Comparison of ENCODE assay signal across 11 cellular contexts in the genomic region with DNA sequence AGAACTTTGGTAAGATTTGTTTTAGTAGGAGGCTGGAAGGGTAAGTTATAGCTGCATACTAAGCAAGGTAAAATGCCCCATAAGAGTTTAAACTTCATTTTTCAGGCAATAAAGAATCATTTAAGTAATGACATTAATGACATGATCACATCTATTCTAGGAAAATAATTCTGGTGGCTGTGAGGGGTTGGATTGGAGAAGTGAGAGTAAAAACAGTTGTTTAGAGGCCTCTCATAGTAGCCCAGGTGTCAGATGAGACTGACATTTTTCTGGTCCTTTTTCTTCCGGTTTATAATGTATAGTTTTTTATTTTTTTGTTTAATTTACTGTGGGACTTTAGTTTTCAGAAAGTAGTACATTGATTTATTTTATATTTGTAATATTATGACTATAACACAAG. TPM values are rescaled to one million over a fixed set of nuclear protein-coding genes. Genes with fewer than 3 reads are reported as not detected.
DNase-seq lines count a peak whose midpoint lies in the region; ATAC-seq and TF ChIP-seq lines count a peak whose summit lies in the region.
"Had no signal": no experiment of that assay in that cellular context is flagged by ENCODE, and none has a peak within 500 bp of the region (broad histone marks: within the 10 kb centered on the region; RNA-seq: fewer than 3 reads in every experiment).

No MANE protein-coding gene starts in this region.

- peaks cover 49% of the 10 kb centered on the region for H3K4me1 Mint-ChIP-seq in activated CD4-positive, alpha-beta T cell treated with anti-CD3 and anti-CD28 coated beads for 36 hours
- peaks cover 52% of the 10 kb centered on the region for H3K4me1 Mint-ChIP-seq in activated CD4-positive, alpha-beta T cell treated with anti-CD3 and anti-CD28 coated beads, Interleukin-2, amount 10 ng/mL, durations not matched to agents 7 days and 5 days
- peaks cover 36% of the 10 kb centered on the region for H3K4me1 Mint-ChIP-seq in T-helper 17 cell

- CTCF ChIA-PET in activated CD4-positive, alpha-beta T cell treated with anti-CD3 and anti-CD28 coated beads for 36 hours (lab: Charles Lee) = interaction anchor here (0.6 to 3.1 kb wide), 3 partner anchors 56 to 496 kb away, joined by 3 to 12 read pairs (median 3); no protein-coding TSS in a partner anchor
- CTCF ChIA-PET in activated CD4-positive, alpha-beta T cell treated with anti-CD3 and anti-CD28 coated beads, Interleukin-2, amount 10 ng/mL, durations not matched to agents 7 days and 5 days (lab: Charles Lee) = interaction anchor here (1.0 kb wide), 1 partner anchor 91 kb away, joined by 3 read pairs; no protein-coding TSS in a partner anchor

- no peak overlapping the region for H2AFZ ChIP-seq in smooth muscle cell (ENCODE audit: low read depth)

- H3K4me3 ChIP-seq in smooth muscle cell (no peak overlapping the region), SJCRH30 (no peak overlapping the region)
- H3K4me3 ChIP-seq: K562 had no signal

- DNase-seq in activated CD4-positive, alpha-beta T cell treated with anti-CD3 and anti-CD28 coated beads for 36 hours = no peak
- DNase-seq in activated CD4-positive, alpha-beta T cell treated with anti-CD3 and anti-CD28 coated beads, Interleukin-2, amount 10 ng/mL, durations not matched to agents 7 days and 5 days = no peak
- DNase-seq in T-helper 17 cell (no peak), smooth muscle cell (lab: John Stamatoyannopoulos, UW; ENCODE audit: unreplicated experiment) (no peak), SJCRH30 (no peak)
- no peak for DNase-seq in stimulated activated CD4-positive, alpha-beta T cell treated with anti-CD3 and anti-CD28 coated beads, Interleukin-12 subunit alpha, Interleukin-12 subunit beta, amount 100 ng/mL, for 4 hours
- no peak for DNase-seq in stimulated activated CD4-positive, alpha-beta T cell treated with anti-CD3 and anti-CD28 coated beads, Interleukin-2, amount 100 ng/mL, for 24 hours
- DNase-seq: GDM1 had no signal

- no peaks in the 10 kb centered on the region for H3K27me3 ChIP-seq in smooth muscle cell (ENCODE audit: low read depth)
- H3K27me3 ChIP-seq in SJCRH30 = no peaks in the 10 kb centered on the region
- H3K27me3 ChIP-seq: neutrophil had no signal

- TF ChIP-seq CTCF in smooth muscle cell (IDR thresholded peaks at IDR 0.05; ENCODE audit: borderline replicate concordance, insufficient read depth, poor library complexity, severe bottlenecking) = no peak

- intact Hi-C loops in activated CD4-positive, alpha-beta T cell treated with anti-CD3 and anti-CD28 coated beads for 36 hours (cut with DNase I, micrococcal nuclease) = no loop called here

- H3K9me3 Mint-ChIP-seq in activated CD4-positive, alpha-beta T cell treated with anti-CD3 and anti-CD28 coated beads for 36 hours (ENCODE audit: low read depth) = no peaks in the 10 kb centered on the region
- H3K9me3 Mint-ChIP-seq in activated CD4-positive, alpha-beta T cell treated with anti-CD3 and anti-CD28 coated beads, Interleukin-2, amount 10 ng/mL, durations not matched to agents 7 days and 5 days = no peaks in the 10 kb centered on the region

- H3K27ac ChIP-seq in smooth muscle cell (ENCODE audit: low read depth) (peak overlapping the region; percentile 25), SJCRH30 (no peak overlapping the region)
- H3K27ac ChIP-seq: neutrophil had no signal

- H3K79me2 ChIP-seq in smooth muscle cell (ENCODE audit: low read depth) = peaks cover 99% of the 10 kb centered on the region

- no peak for ATAC-seq in activated CD4-positive, alpha-beta T cell treated with anti-CD3 and anti-CD28 coated beads for 36 hours
- ATAC-seq in HG02885 (IDR thresholded peaks at IDR 0.05; ENCODE audit: poor library complexity, unreplicated experiment) (peak; percentile 64), T-helper 17 cell (no peak)
- ATAC-seq: K562 had no signal

- no peaks in the 10 kb centered on the region for H3K27me3 Mint-ChIP-seq in activated CD4-positive, alpha-beta T cell treated with anti-CD3 and anti-CD28 coated beads for 36 hours
- H3K27me3 Mint-ChIP-seq in activated CD4-positive, alpha-beta T cell treated with anti-CD3 and anti-CD28 coated beads, Interleukin-2, amount 10 ng/mL, durations not matched to agents 7 days and 5 days = no peaks in the 10 kb centered on the region
- H3K27me3 Mint-ChIP-seq in T-helper 17 cell = no peaks in the 10 kb centered on the region

- WGBS in smooth muscle cell (ENCODE audit: low lambda C conversion rate) = 100% methylated on average over 1 of the region's 1 CpG

- peaks cover 100% of the 10 kb centered on the region for H4K20me1 ChIP-seq in smooth muscle cell (ENCODE audit: low read depth)

- H3K4me3 Mint-ChIP-seq in activated CD4-positive, alpha-beta T cell treated with anti-CD3 and anti-CD28 coated beads for 36 hours = no peak overlapping the region
- H3K4me3 Mint-ChIP-seq in activated CD4-positive, alpha-beta T cell treated with anti-CD3 and anti-CD28 coated beads, Interleukin-2, amount 10 ng/mL, durations not matched to agents 7 days and 5 days = no peak overlapping the region
- H3K4me3 Mint-ChIP-seq in T-helper 17 cell = no peak overlapping the region

- H3K9me3 ChIP-seq in T-helper 17 cell (ENCODE audit: control insufficient read depth, low read length, poor library complexity, severe bottlenecking) (no peaks in the 10 kb centered on the region), smooth muscle cell (replicated peaks; ENCODE audit: low read depth) (no peaks in the 10 kb centered on the region), SJCRH30 (replicated peaks) (no peaks in the 10 kb centered on the region)
- H3K9me3 ChIP-seq: neutrophil had no signal

- no peak overlapping the region for H3K9ac ChIP-seq in smooth muscle cell (ENCODE audit: low read depth)

- H3K36me3 Mint-ChIP-seq in activated CD4-positive, alpha-beta T cell treated with anti-CD3 and anti-CD28 coated beads for 36 hours (ENCODE audit: low read depth) = peaks cover 27% of the 10 kb centered on the region
- peaks cover 41% of the 10 kb centered on the region for H3K36me3 Mint-ChIP-seq in activated CD4-positive, alpha-beta T cell treated with anti-CD3 and anti-CD28 coated beads, Interleukin-2, amount 10 ng/mL, durations not matched to agents 7 days and 5 days (ENCODE audit: low read depth)
- peaks cover 6% of the 10 kb centered on the region for H3K36me3 Mint-ChIP-seq in T-helper 17 cell (ENCODE audit: low read depth)

- H3K4me1 ChIP-seq in smooth muscle cell (ENCODE audit: low read depth) (no peaks in the 10 kb centered on the region), SJCRH30 (peaks cover 23% of the 10 kb centered on the region)

- POLR2A ChIA-PET in activated CD4-positive, alpha-beta T cell treated with anti-CD3 and anti-CD28 coated beads for 36 hours (lab: Charles Lee) = no interaction called here
- POLR2A ChIA-PET in activated CD4-positive, alpha-beta T cell treated with anti-CD3 and anti-CD28 coated beads, Interleukin-2, amount 10 ng/mL, durations not matched to agents 7 days and 5 days (lab: Charles Lee) = no interaction called here

- H3K4me2 ChIP-seq in smooth muscle cell = no peak overlapping the region

- H3K36me3 ChIP-seq in smooth muscle cell (ENCODE audit: low read depth) (peaks cover 5% of the 10 kb centered on the region), SJCRH30 (peaks cover 44% of the 10 kb centered on the region)

- peaks cover 20% of the 10 kb centered on the region for H3F3A ChIP-seq in smooth muscle cell (ENCODE audit: low read depth)

- H3K27ac Mint-ChIP-seq in activated CD4-positive, alpha-beta T cell treated with anti-CD3 and anti-CD28 coated beads for 36 hours = peak overlapping the region; percentile 28
- no peak overlapping the region for H3K27ac Mint-ChIP-seq in activated CD4-positive, alpha-beta T cell treated with anti-CD3 and anti-CD28 coated beads, Interleukin-2, amount 10 ng/mL, durations not matched to agents 7 days and 5 days
- peak overlapping the region; percentile 90 for H3K27ac Mint-ChIP-seq in T-helper 17 cell

RNA-seq across cellular contexts. Expression of a gene that starts 40.8 kb away (rescaled TPM):
- 10 to 100 TPM; 41.4 to 43.5 TPM for total RNA-seq in activated CD4-positive, alpha-beta T cell treated with anti-CD3 and anti-CD28 coated beads for 36 hours
- total RNA-seq in activated CD4-positive, alpha-beta T cell treated with anti-CD3 and anti-CD28 coated beads, Interleukin-2, amount 10 ng/mL, durations not matched to agents 7 days and 5 days = 10 to 100 TPM; 46.9 to 48.5 TPM
- total RNA-seq in T-helper 17 cell = 10 to 100 TPM; 44.4 to 53.4 TPM
- total RNA-seq in smooth muscle cell = 96.7 and 102 TPM in 2 replicates
- 21.9 and 22.7 TPM in 2 replicates for polyA plus RNA-seq in smooth muscle cell
- total RNA-seq in SJCRH30 (2014; rRNA removed; shearing (Covaris generic)) = 89.5 and 91.1 TPM in 2 replicates
